Comparison of ENCODE assay signal across 1 cellular context in the genomic region with DNA sequence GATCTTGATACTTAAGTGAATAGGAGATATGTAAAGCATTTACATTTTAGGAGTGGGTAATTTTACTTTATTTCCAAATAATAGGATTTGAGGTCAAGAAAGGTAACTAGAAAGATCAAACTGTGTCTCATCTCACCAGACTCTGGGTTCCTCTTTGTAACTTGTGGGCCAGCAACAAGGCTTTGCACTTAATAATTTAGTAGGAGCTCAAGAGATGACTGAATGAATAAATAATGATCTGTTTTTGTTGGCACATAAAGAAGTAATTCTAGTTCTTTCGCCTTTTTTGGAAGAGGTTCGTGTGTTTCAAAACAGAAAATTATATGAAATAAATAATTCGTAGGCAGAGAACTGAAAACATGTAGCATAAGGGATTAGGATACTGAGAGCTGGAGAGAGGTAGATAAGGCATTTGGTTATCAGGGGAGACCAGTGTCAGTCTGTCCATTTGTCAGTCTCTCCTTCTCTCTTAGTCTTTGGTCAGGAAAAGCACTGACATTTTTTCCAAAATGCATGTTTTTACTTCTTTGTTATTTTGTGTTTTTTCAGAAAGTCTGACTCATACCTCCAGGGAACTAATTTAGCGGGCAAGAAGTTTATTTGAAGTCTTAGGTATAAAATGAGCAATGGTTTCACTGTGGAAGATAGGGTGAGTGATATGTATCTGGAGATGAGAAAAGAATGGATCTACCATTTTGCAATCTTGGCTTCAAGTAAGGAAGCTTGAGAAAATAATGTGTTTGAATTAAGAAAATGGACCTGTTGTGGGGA.
TF ChIP-seq lines count a peak whose summit lies in the region.

No MANE protein-coding gene starts in this region.

TF ChIP-seq in K562, 482 proteins besides CTCF, POLR2A, EP300 and RAD21 (continued from another document and continues in another):
- TF ChIP-seq, protein P1, sequence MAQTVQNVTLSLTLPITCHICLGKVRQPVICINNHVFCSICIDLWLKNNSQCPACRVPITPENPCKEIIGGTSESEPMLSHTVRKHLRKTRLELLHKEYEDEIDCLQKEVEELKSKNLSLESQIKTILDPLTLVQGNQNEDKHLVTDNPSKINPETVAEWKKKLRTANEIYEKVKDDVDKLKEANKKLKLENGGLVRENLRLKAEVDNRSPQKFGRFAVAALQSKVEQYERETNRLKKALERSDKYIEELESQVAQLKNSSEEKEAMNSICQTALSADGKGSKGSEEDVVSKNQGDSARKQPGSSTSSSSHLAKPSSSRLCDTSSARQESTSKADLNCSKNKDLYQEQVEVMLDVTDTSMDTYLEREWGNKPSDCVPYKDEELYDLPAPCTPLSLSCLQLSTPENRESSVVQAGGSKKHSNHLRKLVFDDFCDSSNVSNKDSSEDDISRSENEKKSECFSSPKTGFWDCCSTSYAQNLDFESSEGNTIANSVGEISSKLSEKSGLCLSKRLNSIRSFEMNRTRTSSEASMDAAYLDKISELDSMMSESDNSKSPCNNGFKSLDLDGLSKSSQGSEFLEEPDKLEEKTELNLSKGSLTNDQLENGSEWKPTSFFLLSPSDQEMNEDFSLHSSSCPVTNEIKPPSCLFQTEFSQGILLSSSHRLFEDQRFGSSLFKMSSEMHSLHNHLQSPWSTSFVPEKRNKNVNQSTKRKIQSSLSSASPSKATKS (CRISPR knock-in tag; IDR thresholded peaks at IDR 0.05): no peak
- TF ChIP-seq ZKSCAN1 (IDR thresholded peaks at IDR 0.05; ENCODE audit: low read depth, low read length) (no peak), ESRRB (CRISPR knock-in tag; IDR thresholded peaks at IDR 0.05; ENCODE audit: borderline replicate concordance) (no peak), CBFA2T2 (conservative IDR thresholded peaks at IDR 0.05) (peak; percentile 91), TRIM24 (IDR thresholded peaks at IDR 0.05) (peak; percentile 62 to 75; a peak in 3 of 4 replicates), ZNF316 (IDR thresholded peaks at IDR 0.05) (no peak), ZSCAN29 (IDR thresholded peaks at IDR 0.05) (no peak), ERF (CRISPR knock-in tag; IDR thresholded peaks at IDR 0.05) (no peak), KLF1 (tag; IDR thresholded peaks at IDR 0.05) (no peak), SP2 (IDR thresholded peaks at IDR 0.05; ENCODE audit: extremely low read depth, low read depth, low read length, poor library complexity, severe bottlenecking) (no peak), ZNF263 (CRISPR knock-in tag; IDR thresholded peaks at IDR 0.05; ENCODE audit: borderline replicate concordance) (no peak), SIN3B (IDR thresholded peaks at IDR 0.05; ENCODE audit: low read depth) (no peak), TARDBP (IDR thresholded peaks at IDR 0.05) (no peak), SREBF1 (IDR thresholded peaks at IDR 0.05; ENCODE audit: borderline replicate concordance, low read depth, low read length) (no peak), ETS2 (tag; IDR thresholded peaks at IDR 0.05; ENCODE audit: borderline replicate concordance, poor library complexity, severe bottlenecking) (no peak), RBM25 (IDR thresholded peaks at IDR 0.05; ENCODE audit: low read depth, low read length, severe bottlenecking) (no peak), THRAP3 (IDR thresholded peaks at IDR 0.05; ENCODE audit: borderline replicate concordance) (no peak), YY1 (IDR thresholded peaks at IDR 0.05; ENCODE audit: borderline replicate concordance in 1 of 3, control insufficient read depth in 1 of 3, extremely low read depth in 1 of 3, insufficient read depth in 3 of 3, insufficient read length in 1 of 3, insufficient replicate concordance in 2 of 3, low read depth in 1 of 3, low read length in 2 of 3) (no peak), ZNF41 (CRISPR knock-in tag; conservative IDR thresholded peaks at IDR 0.05) (0 out of 2 replicates have a peak, but pooled peaks have one; percentile 19), ARID1B (IDR thresholded peaks at IDR 0.05) (peak; percentile 96), CCAR2 (IDR thresholded peaks at IDR 0.05; ENCODE audit: low read depth, low read length) (no peak), CBX8 (IDR thresholded peaks at IDR 0.05; ENCODE audit: borderline replicate concordance, extremely low read depth, low read depth, low read length, poor library complexity, severe bottlenecking) (no peak), ZNF197 (CRISPR knock-in tag; IDR thresholded peaks at IDR 0.05; ENCODE audit: low read depth) (0 out of 2 replicates have a peak, but pooled peaks have one; percentile 46), SRSF7 (optimal IDR thresholded peaks at IDR 0.05; ENCODE audit: low read depth, low read length) (no peak), HMG20B (CRISPR knock-in tag; IDR thresholded peaks at IDR 0.05) (no peak), ZFX (CRISPR knock-in tag; IDR thresholded peaks at IDR 0.05) (no peak), ZNF282 (CRISPR knock-in tag; IDR thresholded peaks at IDR 0.05) (no peak), PHF21A (IDR thresholded peaks at IDR 0.05; ENCODE audit: borderline replicate concordance, low read depth) (no peak), ZC3H8 (IDR thresholded peaks at IDR 0.05) (no peak), EGR1 (conservative IDR thresholded peaks at IDR 0.05) (no peak), FOXA1 (IDR thresholded peaks at IDR 0.05; ENCODE audit: borderline replicate concordance) (no peak), FOXJ3 (CRISPR knock-in tag; IDR thresholded peaks at IDR 0.05) (no peak), MYBL2 (IDR thresholded peaks at IDR 0.05; ENCODE audit: low read depth) (no peak), MYBL2 (CRISPR knock-in tag; IDR thresholded peaks at IDR 0.05; ENCODE audit: borderline replicate concordance) (no peak), KDM4B (IDR thresholded peaks at IDR 0.05; ENCODE audit: borderline replicate concordance in 2 of 2, low read depth in 1 of 2) (no peak), SLC30A9 (CRISPR knock-in tag; IDR thresholded peaks at IDR 0.05) (no peak), RFX7 (CRISPR knock-in tag; IDR thresholded peaks at IDR 0.05) (no peak), NUFIP1 (IDR thresholded peaks at IDR 0.05; ENCODE audit: partially characterized antibody) (no peak), POLR3A (IDR thresholded peaks at IDR 0.05; ENCODE audit: borderline replicate concordance, extremely low read depth, insufficient read depth, insufficient read length) (no peak), CAMTA2 (CRISPR knock-in tag; conservative IDR thresholded peaks at IDR 0.05) (no peak), NFRKB (IDR thresholded peaks at IDR 0.05; ENCODE audit: low read depth) (0 out of 2 replicates have a peak, but pooled peaks have one; percentile 51), NR2C1 (IDR thresholded peaks at IDR 0.05) (no peak), NR2C1 (tag; IDR thresholded peaks at IDR 0.05) (no peak)
- TF ChIP-seq, protein P2, sequence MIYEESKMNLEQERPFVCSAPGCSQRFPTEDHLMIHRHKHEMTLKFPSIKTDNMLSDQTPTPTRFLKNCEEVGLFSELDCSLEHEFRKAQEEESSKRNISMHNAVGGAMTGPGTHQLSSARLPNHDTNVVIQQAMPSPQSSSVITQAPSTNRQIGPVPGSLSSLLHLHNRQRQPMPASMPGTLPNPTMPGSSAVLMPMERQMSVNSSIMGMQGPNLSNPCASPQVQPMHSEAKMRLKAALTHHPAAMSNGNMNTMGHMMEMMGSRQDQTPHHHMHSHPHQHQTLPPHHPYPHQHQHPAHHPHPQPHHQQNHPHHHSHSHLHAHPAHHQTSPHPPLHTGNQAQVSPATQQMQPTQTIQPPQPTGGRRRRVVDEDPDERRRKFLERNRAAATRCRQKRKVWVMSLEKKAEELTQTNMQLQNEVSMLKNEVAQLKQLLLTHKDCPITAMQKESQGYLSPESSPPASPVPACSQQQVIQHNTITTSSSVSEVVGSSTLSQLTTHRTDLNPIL (CRISPR knock-in tag; IDR thresholded peaks at IDR 0.05): no peak
- TF ChIP-seq, protein P3, sequence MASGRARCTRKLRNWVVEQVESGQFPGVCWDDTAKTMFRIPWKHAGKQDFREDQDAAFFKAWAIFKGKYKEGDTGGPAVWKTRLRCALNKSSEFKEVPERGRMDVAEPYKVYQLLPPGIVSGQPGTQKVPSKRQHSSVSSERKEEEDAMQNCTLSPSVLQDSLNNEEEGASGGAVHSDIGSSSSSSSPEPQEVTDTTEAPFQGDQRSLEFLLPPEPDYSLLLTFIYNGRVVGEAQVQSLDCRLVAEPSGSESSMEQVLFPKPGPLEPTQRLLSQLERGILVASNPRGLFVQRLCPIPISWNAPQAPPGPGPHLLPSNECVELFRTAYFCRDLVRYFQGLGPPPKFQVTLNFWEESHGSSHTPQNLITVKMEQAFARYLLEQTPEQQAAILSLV (tag; IDR thresholded peaks at IDR 0.05): no peak
- TF ChIP-seq, protein P4, sequence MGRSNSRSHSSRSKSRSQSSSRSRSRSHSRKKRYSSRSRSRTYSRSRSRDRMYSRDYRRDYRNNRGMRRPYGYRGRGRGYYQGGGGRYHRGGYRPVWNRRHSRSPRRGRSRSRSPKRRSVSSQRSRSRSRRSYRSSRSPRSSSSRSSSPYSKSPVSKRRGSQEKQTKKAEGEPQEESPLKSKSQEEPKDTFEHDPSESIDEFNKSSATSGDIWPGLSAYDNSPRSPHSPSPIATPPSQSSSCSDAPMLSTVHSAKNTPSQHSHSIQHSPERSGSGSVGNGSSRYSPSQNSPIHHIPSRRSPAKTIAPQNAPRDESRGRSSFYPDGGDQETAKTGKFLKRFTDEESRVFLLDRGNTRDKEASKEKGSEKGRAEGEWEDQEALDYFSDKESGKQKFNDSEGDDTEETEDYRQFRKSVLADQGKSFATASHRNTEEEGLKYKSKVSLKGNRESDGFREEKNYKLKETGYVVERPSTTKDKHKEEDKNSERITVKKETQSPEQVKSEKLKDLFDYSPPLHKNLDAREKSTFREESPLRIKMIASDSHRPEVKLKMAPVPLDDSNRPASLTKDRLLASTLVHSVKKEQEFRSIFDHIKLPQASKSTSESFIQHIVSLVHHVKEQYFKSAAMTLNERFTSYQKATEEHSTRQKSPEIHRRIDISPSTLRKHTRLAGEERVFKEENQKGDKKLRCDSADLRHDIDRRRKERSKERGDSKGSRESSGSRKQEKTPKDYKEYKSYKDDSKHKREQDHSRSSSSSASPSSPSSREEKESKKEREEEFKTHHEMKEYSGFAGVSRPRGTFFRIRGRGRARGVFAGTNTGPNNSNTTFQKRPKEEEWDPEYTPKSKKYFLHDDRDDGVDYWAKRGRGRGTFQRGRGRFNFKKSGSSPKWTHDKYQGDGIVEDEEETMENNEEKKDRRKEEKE (IDR thresholded peaks at IDR 0.05; ENCODE audit: borderline replicate concordance in 1 of 2, control insufficient read depth in 1 of 2, low read depth in 2 of 2, low read length in 1 of 2): no peak
- TF ChIP-seq, protein P5, sequence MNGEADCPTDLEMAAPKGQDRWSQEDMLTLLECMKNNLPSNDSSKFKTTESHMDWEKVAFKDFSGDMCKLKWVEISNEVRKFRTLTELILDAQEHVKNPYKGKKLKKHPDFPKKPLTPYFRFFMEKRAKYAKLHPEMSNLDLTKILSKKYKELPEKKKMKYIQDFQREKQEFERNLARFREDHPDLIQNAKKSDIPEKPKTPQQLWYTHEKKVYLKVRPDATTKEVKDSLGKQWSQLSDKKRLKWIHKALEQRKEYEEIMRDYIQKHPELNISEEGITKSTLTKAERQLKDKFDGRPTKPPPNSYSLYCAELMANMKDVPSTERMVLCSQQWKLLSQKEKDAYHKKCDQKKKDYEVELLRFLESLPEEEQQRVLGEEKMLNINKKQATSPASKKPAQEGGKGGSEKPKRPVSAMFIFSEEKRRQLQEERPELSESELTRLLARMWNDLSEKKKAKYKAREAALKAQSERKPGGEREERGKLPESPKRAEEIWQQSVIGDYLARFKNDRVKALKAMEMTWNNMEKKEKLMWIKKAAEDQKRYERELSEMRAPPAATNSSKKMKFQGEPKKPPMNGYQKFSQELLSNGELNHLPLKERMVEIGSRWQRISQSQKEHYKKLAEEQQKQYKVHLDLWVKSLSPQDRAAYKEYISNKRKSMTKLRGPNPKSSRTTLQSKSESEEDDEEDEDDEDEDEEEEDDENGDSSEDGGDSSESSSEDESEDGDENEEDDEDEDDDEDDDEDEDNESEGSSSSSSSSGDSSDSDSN (IDR thresholded peaks at IDR 0.05; ENCODE audit: borderline replicate concordance in 1 of 2, low read depth in 2 of 2, low read length in 2 of 2): no peak
- TF ChIP-seq, protein P6, sequence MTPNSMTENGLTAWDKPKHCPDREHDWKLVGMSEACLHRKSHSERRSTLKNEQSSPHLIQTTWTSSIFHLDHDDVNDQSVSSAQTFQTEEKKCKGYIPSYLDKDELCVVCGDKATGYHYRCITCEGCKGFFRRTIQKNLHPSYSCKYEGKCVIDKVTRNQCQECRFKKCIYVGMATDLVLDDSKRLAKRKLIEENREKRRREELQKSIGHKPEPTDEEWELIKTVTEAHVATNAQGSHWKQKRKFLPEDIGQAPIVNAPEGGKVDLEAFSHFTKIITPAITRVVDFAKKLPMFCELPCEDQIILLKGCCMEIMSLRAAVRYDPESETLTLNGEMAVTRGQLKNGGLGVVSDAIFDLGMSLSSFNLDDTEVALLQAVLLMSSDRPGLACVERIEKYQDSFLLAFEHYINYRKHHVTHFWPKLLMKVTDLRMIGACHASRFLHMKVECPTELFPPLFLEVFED (CRISPR knock-in tag; conservative IDR thresholded peaks at IDR 0.05): no peak
- TF ChIP-seq, protein P7, sequence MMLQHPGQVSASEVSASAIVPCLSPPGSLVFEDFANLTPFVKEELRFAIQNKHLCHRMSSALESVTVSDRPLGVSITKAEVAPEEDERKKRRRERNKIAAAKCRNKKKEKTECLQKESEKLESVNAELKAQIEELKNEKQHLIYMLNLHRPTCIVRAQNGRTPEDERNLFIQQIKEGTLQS (IDR thresholded peaks at IDR 0.05): peak; percentile 52
- TF ChIP-seq, protein P7 (CRISPR knock-in tag; conservative IDR thresholded peaks at IDR 0.05): no peak
- TF ChIP-seq, protein P8, sequence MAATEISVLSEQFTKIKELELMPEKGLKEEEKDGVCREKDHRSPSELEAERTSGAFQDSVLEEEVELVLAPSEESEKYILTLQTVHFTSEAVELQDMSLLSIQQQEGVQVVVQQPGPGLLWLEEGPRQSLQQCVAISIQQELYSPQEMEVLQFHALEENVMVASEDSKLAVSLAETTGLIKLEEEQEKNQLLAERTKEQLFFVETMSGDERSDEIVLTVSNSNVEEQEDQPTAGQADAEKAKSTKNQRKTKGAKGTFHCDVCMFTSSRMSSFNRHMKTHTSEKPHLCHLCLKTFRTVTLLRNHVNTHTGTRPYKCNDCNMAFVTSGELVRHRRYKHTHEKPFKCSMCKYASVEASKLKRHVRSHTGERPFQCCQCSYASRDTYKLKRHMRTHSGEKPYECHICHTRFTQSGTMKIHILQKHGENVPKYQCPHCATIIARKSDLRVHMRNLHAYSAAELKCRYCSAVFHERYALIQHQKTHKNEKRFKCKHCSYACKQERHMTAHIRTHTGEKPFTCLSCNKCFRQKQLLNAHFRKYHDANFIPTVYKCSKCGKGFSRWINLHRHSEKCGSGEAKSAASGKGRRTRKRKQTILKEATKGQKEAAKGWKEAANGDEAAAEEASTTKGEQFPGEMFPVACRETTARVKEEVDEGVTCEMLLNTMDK (IDR thresholded peaks at IDR 0.05; ENCODE audit: borderline replicate concordance, insufficient read depth, low read depth, low read length, poor library complexity, severe bottlenecking): no peak
- TF ChIP-seq, protein P9, sequence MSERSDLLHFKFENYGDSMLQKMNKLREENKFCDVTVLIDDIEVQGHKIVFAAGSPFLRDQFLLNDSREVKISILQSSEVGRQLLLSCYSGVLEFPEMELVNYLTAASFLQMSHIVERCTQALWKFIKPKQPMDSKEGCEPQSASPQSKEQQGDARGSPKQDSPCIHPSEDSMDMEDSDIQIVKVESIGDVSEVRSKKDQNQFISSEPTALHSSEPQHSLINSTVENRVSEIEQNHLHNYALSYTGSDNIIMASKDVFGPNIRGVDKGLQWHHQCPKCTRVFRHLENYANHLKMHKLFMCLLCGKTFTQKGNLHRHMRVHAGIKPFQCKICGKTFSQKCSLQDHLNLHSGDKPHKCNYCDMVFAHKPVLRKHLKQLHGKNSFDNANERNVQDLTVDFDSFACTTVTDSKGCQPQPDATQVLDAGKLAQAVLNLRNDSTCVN (CRISPR knock-in tag; IDR thresholded peaks at IDR 0.05): no peak
